Comparison of ENCODE assay signal across 10 cellular contexts in the genomic region with DNA sequence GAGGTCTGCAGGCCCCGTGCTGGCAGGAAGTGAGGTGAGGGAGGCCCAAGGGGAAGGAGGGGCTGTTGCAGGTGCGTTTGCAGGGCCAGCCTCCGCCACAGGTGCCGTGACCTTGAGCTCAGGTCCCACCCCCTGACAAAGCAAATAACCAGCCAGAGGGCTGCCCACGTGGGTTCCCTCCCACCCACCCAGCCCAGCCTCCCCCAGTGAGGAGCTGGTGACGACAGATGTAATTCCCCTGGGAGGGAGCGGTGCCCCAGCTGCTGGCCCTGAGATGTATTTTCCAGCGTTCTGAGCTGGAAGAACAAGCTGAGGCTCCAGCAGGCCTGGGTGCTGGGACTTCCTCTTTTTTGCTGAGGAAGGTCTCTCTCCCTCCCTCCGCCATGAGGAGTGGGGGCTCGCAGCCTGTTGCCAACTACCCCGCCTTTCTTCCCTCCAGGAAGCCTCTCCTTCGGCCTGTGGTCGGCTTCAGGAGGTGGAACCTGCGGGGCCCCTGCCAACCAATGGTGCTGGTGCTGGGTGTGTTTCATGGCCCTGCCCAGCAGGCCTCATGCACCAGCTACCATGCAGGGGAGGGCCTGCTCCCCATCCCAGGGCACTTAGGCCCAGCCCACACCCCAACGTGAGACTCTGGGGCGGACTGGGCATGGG.
DNase-seq lines count a peak whose midpoint lies in the region; ATAC-seq and TF ChIP-seq lines count a peak whose summit lies in the region.
"Had no signal": no experiment of that assay in that cellular context is flagged by ENCODE, and none has a peak within 500 bp of the region (broad histone marks: within the 10 kb centered on the region; RNA-seq: fewer than 3 reads in every experiment).

No MANE protein-coding gene starts in this region.

- no peaks in the 10 kb centered on the region for H3K27me3 ChIP-seq in thyroid gland

- H3K27ac Mint-ChIP-seq in stimulated activated effector memory CD8-positive, alpha-beta T cell treated with anti-CD3 and anti-CD28 coated beads, Interleukin-12 subunit alpha, Interleukin-12 subunit beta, amount 100 ng/mL, for 72 hours, result no peak overlapping the region
- H3K27ac Mint-ChIP-seq in activated naive CD4-positive, alpha-beta T cell treated with anti-CD3 and anti-CD28 coated beads for 36 hours, result no peak overlapping the region

- H3K27ac ChIP-seq in thyroid gland, result peak overlapping the region in 2 of 3 donors; percentile 44 to 48

- no peaks in the 10 kb centered on the region for H3K27me3 Mint-ChIP-seq in activated naive CD4-positive, alpha-beta T cell treated with anti-CD3 and anti-CD28 coated beads for 36 hours (ENCODE audit: low read depth)

- H3K4me1 ChIP-seq in thyroid gland, result peaks cover 32 to 38% of the 10 kb centered on the region in 2 donors

- no peaks in the 10 kb centered on the region for H3K9me3 ChIP-seq in thyroid gland

- H3K4me1 Mint-ChIP-seq in stimulated activated effector memory CD8-positive, alpha-beta T cell treated with anti-CD3 and anti-CD28 coated beads, Interleukin-12 subunit alpha, Interleukin-12 subunit beta, amount 100 ng/mL, for 72 hours, result no peaks in the 10 kb centered on the region
- no peaks in the 10 kb centered on the region for H3K4me1 Mint-ChIP-seq in activated naive CD4-positive, alpha-beta T cell treated with anti-CD3 and anti-CD28 coated beads for 36 hours (ENCODE audit: low read depth)

- no peak overlapping the region for H3K4me3 Mint-ChIP-seq in stimulated activated effector memory CD8-positive, alpha-beta T cell treated with anti-CD3 and anti-CD28 coated beads, Interleukin-12 subunit alpha, Interleukin-12 subunit beta, amount 100 ng/mL, for 72 hours
- H3K4me3 Mint-ChIP-seq in activated naive CD4-positive, alpha-beta T cell treated with anti-CD3 and anti-CD28 coated beads for 36 hours, result no peak overlapping the region

- peak; percentile 8 to 25 for DNase-seq in Kasumi-1 (lab: John Stamatoyannopoulos, UW)
- peak; percentile 72 for DNase-seq in SKM-1 treated with dmso at 0.1 percent for 144 hours (lab: John Stamatoyannopoulos, UW; ENCODE audit: unreplicated experiment)
- peak; percentile 45 for DNase-seq in iPS-NIHi7 (ENCODE audit: extremely low spot score)
- peak; percentile 60 to 74 for DNase-seq in thyroid gland
- no peak for DNase-seq in NCI-H524 (lab: John Stamatoyannopoulos, UW)
- DNase-seq in stimulated activated effector memory CD8-positive, alpha-beta T cell treated with anti-CD3 and anti-CD28 coated beads, Interleukin-12 subunit alpha, Interleukin-12 subunit beta, amount 100 ng/mL, for 72 hours (ENCODE audit: low spot score in 2 of 2), result no peak
- DNase-seq in activated effector memory CD4-positive, alpha-beta T cell treated with anti-CD3 and anti-CD28 coated beads, Interleukin-2, amount 50 U/mL, for 16 hours, result no peak
- no peak for DNase-seq in activated naive CD4-positive, alpha-beta T cell treated with anti-CD3 and anti-CD28 coated beads for 36 hours
- DNase-seq: DMS53, NCI-H187 had no signal

- no peak for TF ChIP-seq CTCF in thyroid gland (IDR thresholded peaks at IDR 0.05)

- TF ChIP-seq POLR2A in thyroid gland (IDR thresholded peaks at IDR 0.05), result no peak

- CTCF ChIA-PET in activated naive CD4-positive, alpha-beta T cell treated with anti-CD3 and anti-CD28 coated beads for 36 hours (lab: Charles Lee), result no interaction called here

- no peaks in the 10 kb centered on the region for H3K9me3 Mint-ChIP-seq in stimulated activated effector memory CD8-positive, alpha-beta T cell treated with anti-CD3 and anti-CD28 coated beads, Interleukin-12 subunit alpha, Interleukin-12 subunit beta, amount 100 ng/mL, for 72 hours
- no peaks in the 10 kb centered on the region for H3K9me3 Mint-ChIP-seq in activated naive CD4-positive, alpha-beta T cell treated with anti-CD3 and anti-CD28 coated beads for 36 hours

- intact Hi-C loops in thyroid gland (cut with DNase I), result no loop called here
- intact Hi-C loops in activated naive CD4-positive, alpha-beta T cell treated with anti-CD3 and anti-CD28 coated beads for 36 hours (cut with micrococcal nuclease), result no loop called here

- no peak for ATAC-seq in stimulated activated effector memory CD8-positive, alpha-beta T cell treated with anti-CD3 and anti-CD28 coated beads, Interleukin-12 subunit alpha, Interleukin-12 subunit beta, amount 100 ng/mL, for 72 hours

- no peaks in the 10 kb centered on the region for H3K36me3 Mint-ChIP-seq in stimulated activated effector memory CD8-positive, alpha-beta T cell treated with anti-CD3 and anti-CD28 coated beads, Interleukin-12 subunit alpha, Interleukin-12 subunit beta, amount 100 ng/mL, for 72 hours
- no peaks in the 10 kb centered on the region for H3K36me3 Mint-ChIP-seq in activated naive CD4-positive, alpha-beta T cell treated with anti-CD3 and anti-CD28 coated beads for 36 hours (ENCODE audit: low read depth)

- no peak overlapping the region for H3K4me3 ChIP-seq in thyroid gland (replicated peaks in 1 of 3)

- WGBS in thyroid gland, 2 donors, result 23 to 33% methylated on average over 10 to 12 of the region's 16 CpGs

- H3K36me3 ChIP-seq in thyroid gland, result no peaks in the 10 kb centered on the region

Comparison
In these comparisons a context has a peak if more than half of its experiments do, and no peak if none do; other contexts are left out.
1. DNase-seq: peak in Kasumi-1 (2 of 2), SKM-1 treated with dmso at 0.1 percent for 144 hours (single experiment), iPS-NIHi7 (single experiment) and thyroid gland (2 of 2); none in NCI-H524 (0 of 2), stimulated activated effector memory CD8-positive, alpha-beta T cell treated with anti-CD3 and anti-CD28 coated beads, Interleukin-12 subunit alpha, Interleukin-12 subunit beta, amount 100 ng/mL, for 72 hours (0 of 2), activated effector memory CD4-positive, alpha-beta T cell treated with anti-CD3 and anti-CD28 coated beads, Interleukin-2, amount 50 U/mL, for 16 hours (single experiment) and activated naive CD4-positive, alpha-beta T cell treated with anti-CD3 and anti-CD28 coated beads for 36 hours (single experiment).